In genomic region chr5:86716121-86716520, GRCh38 we compare ENCODE assay signal across 15 cellular contexts.
"Had no signal": no experiment of that assay in that cellular context is flagged by ENCODE, and none has a peak within 500 bp of the region (broad histone marks: within the 10 kb centered on the region; RNA-seq: fewer than 3 reads in every experiment).

No MANE protein-coding gene starts in this region.

- DNase-seq: activated CD4-positive, alpha-beta memory T cell treated with anti-CD3 and anti-CD28 coated beads, Interleukin-2, amount 10 ng/mL, durations not matched to agents 7 days and 5 days; activated CD4-positive, alpha-beta T cell treated with anti-CD3 and anti-CD28 coated beads for 36 hours; activated CD8-positive, alpha-beta memory T cell treated with anti-CD3 and anti-CD28 coated beads, Interleukin-2, amount 10 ng/mL, durations not matched to agents 7 days and 5 days; amniotic stem cell; dermis blood vessel endothelial cell; effector memory CD4-positive, alpha-beta T cell; islet precursor cell; left colon; nucleus accumbens; stimulated activated CD4-positive, alpha-beta T cell treated with anti-CD3 and anti-CD28 coated beads, Interleukin-4, amount 100 ng/mL, for 1 hour; stimulated activated naive CD8-positive, alpha-beta T cell treated with anti-CD3 and anti-CD28 coated beads, Interleukin-15, amount 100 ng/mL, for 72 hours; trophoblast cell had no signal

- H3K4me3 ChIP-seq: cardiac muscle cell, lung, smooth muscle cell had no signal

- H3K36me3 ChIP-seq: cardiac muscle cell had no signal

- H3K27ac ChIP-seq: cardiac muscle cell had no signal
